Comparison of ENCODE assay signal across 7 cellular contexts in the genomic region with DNA sequence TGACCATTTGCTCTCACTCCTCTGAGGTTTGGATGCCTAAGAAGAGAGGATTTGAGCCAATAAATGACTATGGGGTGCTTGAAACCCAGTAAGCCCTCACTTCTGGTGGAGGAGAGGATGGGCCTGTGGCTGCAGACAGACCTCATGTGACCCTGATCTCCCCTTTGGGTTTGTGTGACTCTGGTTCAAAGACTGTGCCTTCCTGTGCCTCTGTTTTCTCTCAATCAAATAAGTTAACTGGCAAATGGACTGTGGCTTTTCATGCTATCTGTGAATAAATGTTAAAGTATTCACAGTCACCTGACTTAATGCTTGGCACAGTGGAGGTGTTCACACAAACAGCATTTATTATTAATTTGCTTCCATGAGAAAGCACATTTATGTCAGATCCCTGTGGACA. TPM values are rescaled to one million over a fixed set of nuclear protein-coding genes. Genes with fewer than 3 reads are reported as not detected.
"Had no signal": no experiment of that assay in that cellular context is flagged by ENCODE, and none has a peak within 500 bp of the region (broad histone marks: within the 10 kb centered on the region; RNA-seq: fewer than 3 reads in every experiment).

No MANE protein-coding gene starts in this region.

RNA-seq across cellular contexts. Expression of gene PSG1, which starts 26.7 kb away (rescaled TPM):
- total RNA-seq: aorta, cardiac septum, left lung, mucosa of descending colon, natural killer cell, right atrium auricular region had no signal
- polyA plus RNA-seq: aorta, small intestine had no signal
